17 cellular contexts compared by ENCODE assay signal in genomic region chr13:99315186-99315585, GRCh38. TPM values are rescaled to one million over a fixed set of nuclear protein-coding genes. Genes with fewer than 3 reads are reported as not detected.
DNase-seq lines count a peak whose midpoint lies in the region; ATAC-seq and TF ChIP-seq lines count a peak whose summit lies in the region.
"Had no signal": no experiment of that assay in that cellular context is flagged by ENCODE, and none has a peak within 500 bp of the region (broad histone marks: within the 10 kb centered on the region; RNA-seq: fewer than 3 reads in every experiment).

No MANE protein-coding gene starts in this region.

- H3K27me3 Mint-ChIP-seq in CD14-positive monocyte (ENCODE audit: low read depth in 3 of 3) (peaks cover 0 to 1% (median 0%) of the 10 kb centered on the region in 3 donors), nephron (ENCODE audit: low read depth) (no peaks in the 10 kb centered on the region)

- intact Hi-C loops in CD14-positive monocyte (cut with micrococcal nuclease): no loop called here

- peaks cover 0 to 7% (median 0%) of the 10 kb centered on the region in 7 donors for H3K9me3 Mint-ChIP-seq in CD14-positive monocyte
- no peaks in the 10 kb centered on the region for H3K9me3 Mint-ChIP-seq in nephron
- H3K9me3 Mint-ChIP-seq: H9 had no signal

- H3K27ac ChIP-seq in brain microvascular endothelial cell: peak overlapping the region; percentile 95

- ATAC-seq in GM18870 (IDR thresholded peaks at IDR 0.05; ENCODE audit: unreplicated experiment): no peak
- no peak for ATAC-seq in GM19324 (IDR thresholded peaks at IDR 0.05; ENCODE audit: low FRiP score, unreplicated experiment)

- TF ChIP-seq CTCF in CD14-positive monocyte (IDR thresholded peaks at IDR 0.05) (no peak), brain microvascular endothelial cell (IDR thresholded peaks at IDR 0.05; ENCODE audit: low read depth, low read length, missing control alignments) (no peak), nephron (IDR thresholded peaks at IDR 0.05; ENCODE audit: unreplicated experiment in 3 of 3) (no peak)

- H3K4me1 Mint-ChIP-seq in CD14-positive monocyte: peaks cover 59% of the 10 kb centered on the region
- peaks cover 26% of the 10 kb centered on the region for H3K4me1 Mint-ChIP-seq in nephron

- H3K27me3 ChIP-seq in brain microvascular endothelial cell (replicated peaks): no peaks in the 10 kb centered on the region
- H3K27me3 ChIP-seq: BE2C, sigmoid colon had no signal

- H3K4me3 Mint-ChIP-seq in CD14-positive monocyte (peak overlapping the region; percentile 9 to 81), nephron (no peak overlapping the region)
- H3K4me3 Mint-ChIP-seq: H9 had no signal

- H3K36me3 Mint-ChIP-seq in CD14-positive monocyte (peaks cover 59 to 62% of the 10 kb centered on the region in 2 donors), nephron (ENCODE audit: low read depth) (peaks cover 42% of the 10 kb centered on the region)

- in situ Hi-C loops in brain microvascular endothelial cell (cut with HindIII; ENCODE audit: low pct_ligation_motif_present, low sequenced_read_pairs): no loop called here

- H3K27ac Mint-ChIP-seq in CD14-positive monocyte: peak overlapping the region in 4 of 7 donors; percentile 34 to 81 (median 56)
- peak overlapping the region in 2 of 3 experiments; percentile 1 to 5 for H3K27ac Mint-ChIP-seq in nephron

- DNase-seq in CD14-positive monocyte (ENCODE audit: low spot score): no peak
- DNase-seq in COLO829 (ENCODE audit: low spot score): peak; percentile 10
- no peak for DNase-seq in brain microvascular endothelial cell
- DNase-seq in LoVo (ENCODE audit: low spot score): no peak
- no peak for DNase-seq in NCI-H345 treated with DMSO at 0.1 percent for 48 hours (lab: John Stamatoyannopoulos, UW; ENCODE audit: unreplicated experiment)
- DNase-seq: activated gamma-delta T cell treated with Interleukin-2 at 50 U/mL for 16 hours, BE2C, foreskin melanocyte, H9, mammary epithelial cell, NCI-H1048, RPMI8226, sigmoid colon had no signal

- H3K4me3 ChIP-seq in brain microvascular endothelial cell (ENCODE audit: low read depth, low read length): no peak overlapping the region
- H3K4me3 ChIP-seq: sigmoid colon had no signal

- H3K36me3 ChIP-seq in brain microvascular endothelial cell (replicated peaks): no peaks in the 10 kb centered on the region
- H3K36me3 ChIP-seq: BE2C had no signal

RNA-seq across cellular contexts. Expression of gene GPR183, which starts 8.0 kb away (rescaled TPM):
- polyA plus RNA-seq in CD14-positive monocyte: 100 to 1,000 TPM; 190 to 288 TPM
- polyA plus RNA-seq: mammary epithelial cell had no signal

RNA-seq across cellular contexts. Expression of gene GPR18, which starts 57.0 kb away (rescaled TPM):
- polyA plus RNA-seq in CD14-positive monocyte: 1 to 10 TPM; 1.7 to 2.2 TPM
- polyA plus RNA-seq: IMR-90, mammary epithelial cell had no signal

Comparison
In these comparisons a context has a peak if more than half of its experiments do, and no peak if none do; other contexts are left out.
1. H3K4me3 Mint-ChIP-seq: peak in CD14-positive monocyte (2 of 2); none in nephron (0 of 3).